ENCODE assay signal across 26 cellular contexts in the genomic region with DNA sequence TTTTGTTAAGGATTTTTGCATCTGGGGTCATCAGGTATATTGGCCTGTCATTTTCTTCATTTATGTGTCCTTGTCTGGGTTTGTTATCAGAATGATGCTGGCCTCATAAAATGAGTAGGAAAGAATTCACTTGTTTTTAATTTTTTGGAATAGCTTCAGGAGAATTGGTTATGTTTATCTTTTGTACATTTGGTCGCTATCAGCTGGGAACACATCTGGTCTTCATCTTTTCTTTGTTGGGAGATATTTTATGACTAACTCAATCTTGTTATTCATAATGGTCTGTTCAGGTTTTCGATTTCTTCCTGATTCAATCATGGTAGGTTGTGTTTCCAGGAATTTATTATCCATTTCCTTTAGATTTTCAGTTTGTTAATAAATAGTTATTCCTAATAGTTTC.
"Had no signal": no experiment of that assay in that cellular context is flagged by ENCODE, and none has a peak within 500 bp of the region (broad histone marks: within the 10 kb centered on the region; RNA-seq: fewer than 3 reads in every experiment).

No MANE protein-coding gene starts in this region.

- H3K4me3 ChIP-seq: gastroesophageal sphincter, heart left ventricle, hepatocyte, lung, neural progenitor cell, right lobe of liver, thyroid gland, vagina had no signal

- H3K27ac Mint-ChIP-seq: effector memory CD8-positive, alpha-beta T cell; memory B cell; naive thymus-derived CD4-positive, alpha-beta T cell; nephron; neural progenitor cell; progenitor cell of endocrine pancreas; stimulated activated naive B cell treated with anti-CD40 and anti-IgM and Interleukin-4, amounts not matched to agents 10 μg/mL and 1 μg/mL and 100 μg/mL, for 72 hours; stimulated activated naive CD8-positive, alpha-beta T cell treated with anti-CD3 and anti-CD28 coated beads, Interleukin-15, amount 100 ng/mL, for 72 hours had no signal

- H3K27me3 Mint-ChIP-seq: effector memory CD8-positive, alpha-beta T cell; memory B cell; stimulated activated naive B cell treated with anti-CD40 and anti-IgM and Interleukin-4, amounts not matched to agents 10 μg/mL and 1 μg/mL and 100 μg/mL, for 72 hours; stimulated activated naive CD8-positive, alpha-beta T cell treated with anti-CD3 and anti-CD28 coated beads, Interleukin-15, amount 100 ng/mL, for 72 hours had no signal

- H3K36me3 ChIP-seq: gastroesophageal sphincter, heart left ventricle, right lobe of liver, thyroid gland, vagina had no signal

- H3K27ac ChIP-seq: epithelial cell of prostate, foreskin keratinocyte, gastroesophageal sphincter, heart left ventricle, hepatocyte, neural progenitor cell, parathyroid adenoma, right lobe of liver, thyroid gland, vagina had no signal

- H3K4me1 ChIP-seq: gastroesophageal sphincter, heart left ventricle, parathyroid adenoma, right lobe of liver, thyroid gland, vagina had no signal

- H3K4me1 Mint-ChIP-seq: memory B cell; naive thymus-derived CD4-positive, alpha-beta T cell; nephron; neural progenitor cell; stimulated activated naive B cell treated with anti-CD40 and anti-IgM and Interleukin-4, amounts not matched to agents 10 μg/mL and 1 μg/mL and 100 μg/mL, for 72 hours; stimulated activated naive CD8-positive, alpha-beta T cell treated with anti-CD3 and anti-CD28 coated beads, Interleukin-15, amount 100 ng/mL, for 72 hours had no signal

- DNase-seq: cortex of kidney; effector memory CD8-positive, alpha-beta T cell; foreskin keratinocyte; heart left ventricle; kidney; naive thymus-derived CD4-positive, alpha-beta T cell; right lobe of liver; small intestine; stimulated activated CD4-positive, alpha-beta T cell treated with anti-CD3 and anti-CD28 coated beads, Interleukin-15, amount 100 ng/mL, for 24 hours; stimulated activated CD4-positive, alpha-beta T cell treated with anti-CD3 and anti-CD28 coated beads, Interleukin-2, amount 100 ng/mL, for 48 hours; stimulated activated naive B cell treated with anti-CD40 and anti-IgM and Interleukin-4, amounts not matched to agents 10 μg/mL and 1 μg/mL and 100 μg/mL, for 72 hours; stimulated activated naive CD8-positive, alpha-beta T cell treated with anti-CD3 and anti-CD28 coated beads, Interleukin-15, amount 100 ng/mL, for 72 hours; thyroid gland; trophoblast cell had no signal

- H3K27me3 ChIP-seq: foreskin keratinocyte, gastroesophageal sphincter, heart left ventricle, hepatocyte, neural progenitor cell, right lobe of liver, thyroid gland, vagina had no signal

- H3K9me3 ChIP-seq: right lobe of liver, thyroid gland, vagina had no signal

- H2AFZ ChIP-seq: hepatocyte, neural progenitor cell, parathyroid adenoma had no signal

- H3K9ac ChIP-seq: neural progenitor cell, parathyroid adenoma had no signal

- H3K4me3 Mint-ChIP-seq: effector memory CD8-positive, alpha-beta T cell; memory B cell; naive thymus-derived CD4-positive, alpha-beta T cell; nephron; neural progenitor cell; stimulated activated naive B cell treated with anti-CD40 and anti-IgM and Interleukin-4, amounts not matched to agents 10 μg/mL and 1 μg/mL and 100 μg/mL, for 72 hours; stimulated activated naive CD8-positive, alpha-beta T cell treated with anti-CD3 and anti-CD28 coated beads, Interleukin-15, amount 100 ng/mL, for 72 hours had no signal

- H3K36me3 Mint-ChIP-seq: memory B cell; neural progenitor cell; stimulated activated naive B cell treated with anti-CD40 and anti-IgM and Interleukin-4, amounts not matched to agents 10 μg/mL and 1 μg/mL and 100 μg/mL, for 72 hours had no signal

- ATAC-seq: effector memory CD8-positive, alpha-beta T cell; esophagus mucosa; foreskin keratinocyte; gastroesophageal sphincter; heart left ventricle; left lobe of liver; naive thymus-derived CD4-positive, alpha-beta T cell; right lobe of liver; stimulated activated naive B cell treated with anti-CD40 and anti-IgM and Interleukin-4, amounts not matched to agents 10 μg/mL and 1 μg/mL and 100 μg/mL, for 72 hours; stimulated activated naive CD8-positive, alpha-beta T cell treated with anti-CD3 and anti-CD28 coated beads, Interleukin-15, amount 100 ng/mL, for 72 hours had no signal

- H3K4me2 ChIP-seq: hepatocyte, neural progenitor cell had no signal

- H3K79me2 ChIP-seq: hepatocyte, parathyroid adenoma had no signal
